In the genomic region with DNA sequence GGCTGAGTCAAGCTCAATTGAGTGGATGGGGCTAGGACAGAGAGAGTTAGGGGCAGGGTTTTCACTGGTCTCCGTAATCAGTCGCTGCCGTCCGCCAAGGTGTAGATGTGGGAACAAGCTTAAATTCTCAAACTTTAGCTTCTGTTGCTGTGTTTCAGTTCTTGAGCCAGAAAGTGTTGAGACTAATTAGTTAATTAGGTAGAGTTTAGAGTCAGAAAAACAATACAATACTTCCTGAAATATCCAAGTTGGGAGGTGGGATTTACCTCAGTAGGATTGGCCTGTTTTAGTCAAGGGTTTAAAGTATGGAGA, we compare ENCODE assay signal across 8 cellular contexts. TPM values are rescaled to one million over a fixed set of nuclear protein-coding genes. Genes with fewer than 3 reads are reported as not detected.
DNase-seq lines count a peak whose midpoint lies in the region; ATAC-seq, FAIRE-seq and TF ChIP-seq lines count a peak whose summit lies in the region.

No MANE protein-coding gene starts in this region.

- H4K20me1 ChIP-seq in BLaER1 treated with 17β-estradiol and CSF1 and Interleukin-3, amounts not matched to agents 10 nM and 100 nM = peaks cover 17 to 33% (median 32%) of the 10 kb centered on the region in 11 experiments
- H4K20me1 ChIP-seq in endothelial cell of umbilical vein (replicated peaks; ENCODE audit: control insufficient read depth, extremely low read depth, insufficient read depth, low read length) = peaks cover 5% of the 10 kb centered on the region

- peak overlapping the region; percentile 73 to 91 (median 86) for H3K4me2 ChIP-seq in BLaER1 treated with 17β-estradiol and CSF1 and Interleukin-3, amounts not matched to agents 10 nM and 100 nM
- peak overlapping the region; percentile 73 for H3K4me2 ChIP-seq in endothelial cell of umbilical vein (ENCODE audit: insufficient read depth, low read length)

- H3K27ac ChIP-seq in BLaER1 treated with 17β-estradiol and CSF1 and Interleukin-3, amounts not matched to agents 10 nM and 100 nM = peak overlapping the region; percentile 98 to 100 (median 100)
- peak overlapping the region; percentile 98 for H3K27ac ChIP-seq in endothelial cell of umbilical vein (ENCODE audit: insufficient read depth, low read depth, low read length)

- POLR2A ChIA-PET in endothelial cell of umbilical vein (lab: Charles Lee) = interaction anchor here (0.6 to 2.8 kb wide), 11 partner anchors 8 to 398 kb away, joined by 3 to 35 read pairs (median 4); partner anchors contain the start of genes CISD2 and MANBA

- no peaks in the 10 kb centered on the region for H3K9me3 ChIP-seq in BLaER1 treated with 17β-estradiol and CSF1 and Interleukin-3, amounts not matched to agents 10 nM and 100 nM (replicated peaks in 1 of 11)
- H3K9me3 ChIP-seq in endothelial cell of umbilical vein (replicated peaks; ENCODE audit: control insufficient read depth, insufficient read depth, low read length) = no peaks in the 10 kb centered on the region
- no peaks in the 10 kb centered on the region for H3K9me3 ChIP-seq in neuron (ENCODE audit: low read length)

- H3K9ac ChIP-seq in BLaER1 treated with 17β-estradiol and CSF1 and Interleukin-3, amounts not matched to agents 10 nM and 100 nM = peak overlapping the region; percentile 97 to 100 (median 100)
- H3K9ac ChIP-seq in endothelial cell of umbilical vein (replicated peaks; ENCODE audit: extremely low read depth, insufficient read depth, low read length) = peak overlapping the region; percentile 100

- no peak for ATAC-seq in GM19023 (IDR thresholded peaks at IDR 0.05; ENCODE audit: unreplicated experiment)

- peaks cover 34% of the 10 kb centered on the region for H3K79me2 ChIP-seq in endothelial cell of umbilical vein (ENCODE audit: control insufficient read depth, insufficient read depth, low read length)

- H3K4me3 ChIP-seq in BLaER1 treated with 17β-estradiol and CSF1 and Interleukin-3, amounts not matched to agents 10 nM and 100 nM = peak overlapping the region; percentile 68 to 100 (median 94)
- peak overlapping the region; percentile 72 for H3K4me3 ChIP-seq in NB4 (ENCODE audit: low read depth, low read length)
- peak overlapping the region; percentile 5 to 61 (median 56) for H3K4me3 ChIP-seq in endothelial cell of umbilical vein (replicated peaks in 1 of 3; ENCODE audit: insufficient read depth in 1 of 3, low read depth in 1 of 3, low read length in 3 of 3)
- H3K4me3 ChIP-seq in neuron (ENCODE audit: low read length) = peak overlapping the region; percentile 86

- FAIRE-seq in endothelial cell of umbilical vein (lab: Jason Lieb, UNC) = no peak

- TF ChIP-seq CTCF in NB4 (IDR thresholded peaks at IDR 0.05; ENCODE audit: low read depth, low read length) = no peak
- no peak for TF ChIP-seq CTCF in endothelial cell of umbilical vein (IDR thresholded peaks at IDR 0.05; ENCODE audit: extremely low read depth in 1 of 2, insufficient read depth in 1 of 2, low read depth in 1 of 2, low read length in 2 of 2)

- no peak for TF ChIP-seq POLR2A in NB4 (IDR thresholded peaks at IDR 0.05; ENCODE audit: extremely low read depth, insufficient read length)
- TF ChIP-seq POLR2A in endothelial cell of umbilical vein (IDR thresholded peaks at IDR 0.05; ENCODE audit: low read depth, low read length) = no peak

- no peak for DNase-seq in NB4 (ENCODE audit: low read depth)
- no peak for DNase-seq in endothelial cell of umbilical vein (ENCODE audit: low read depth, low spot score)
- no peak for DNase-seq in NCI-H1930 (lab: John Stamatoyannopoulos, UW)
- no peak for DNase-seq in SIG-M5 treated with dmso at 0.1 percent for 504 hours (lab: John Stamatoyannopoulos, UW; ENCODE audit: unreplicated experiment)
- no peak for DNase-seq in posterior vena cava (ENCODE audit: low spot score)

- H3K27me3 ChIP-seq in BLaER1 treated with 17β-estradiol and CSF1 and Interleukin-3, amounts not matched to agents 10 nM and 100 nM = no peaks in the 10 kb centered on the region
- H3K27me3 ChIP-seq in endothelial cell of umbilical vein (ENCODE audit: control insufficient read depth in 2 of 2, insufficient read depth in 2 of 2, low read length in 2 of 2) (no peaks in the 10 kb centered on the region), neuron (ENCODE audit: insufficient read depth, low read length) (no peaks in the 10 kb centered on the region)

- peaks cover 16 to 34% (median 28%) of the 10 kb centered on the region in 10 experiments for H3K4me1 ChIP-seq in BLaER1 treated with 17β-estradiol and CSF1 and Interleukin-3, amounts not matched to agents 10 nM and 100 nM
- H3K4me1 ChIP-seq in endothelial cell of umbilical vein (ENCODE audit: control insufficient read depth, extremely low read depth, insufficient read depth, low read length) = peaks cover 23% of the 10 kb centered on the region
- H3K4me1 ChIP-seq in neuron (ENCODE audit: insufficient read depth, low read length) = peaks cover 19% of the 10 kb centered on the region

- H3K9me1 ChIP-seq in endothelial cell of umbilical vein (replicated peaks; ENCODE audit: control insufficient read depth, extremely low read depth, insufficient read depth, low read length) = no peaks in the 10 kb centered on the region

- BruUV-seq in endothelial cell of umbilical vein (replicated peaks; lab: Mats Ljungman, UMichigan) = TSS peak; percentile 35

- CTCF ChIA-PET in endothelial cell of umbilical vein (lab: Charles Lee) = interaction anchor here (0.8 to 2.5 kb wide), 15 partner anchors 11 to 408 kb away, joined by 3 to 15 read pairs (median 4); partner anchors contain the start of gene CISD2

- H2AFZ ChIP-seq in endothelial cell of umbilical vein (ENCODE audit: low read depth, low read length) (peak overlapping the region; percentile 42), neuron (ENCODE audit: low read depth, low read length) (peak overlapping the region; percentile 41)

- dilution Hi-C loops in endothelial cell of umbilical vein (cut with MboI; ENCODE audit: extremely low pct_ligation_motif_present, low sequenced_read_pairs) = no loop called here

- intact Hi-C loops in endothelial cell of umbilical vein (cut with micrococcal nuclease) (loop anchor here (1.0 to 5.0 kb wide), 7 partner anchors 40 to 483 kb away; partner anchors contain the start of genes MANBA, SLC39A8 and SLC9B1), posterior vena cava (cut with DNase I) (loop anchor here in 1 of 2 donors (5.0 kb wide), 1 partner anchor 39 kb away; the partner anchor contains the start of gene CISD2)

- H3K36me3 ChIP-seq in BLaER1 treated with 17β-estradiol and CSF1 and Interleukin-3, amounts not matched to agents 10 nM and 100 nM = peaks cover 5 to 30% (median 27%) of the 10 kb centered on the region in 11 experiments; a peak in 19 of 22 replicates
- H3K36me3 ChIP-seq in endothelial cell of umbilical vein (ENCODE audit: control insufficient read depth in 2 of 2, extremely low read depth in 1 of 2, insufficient read depth in 2 of 2, low read length in 2 of 2) (peaks cover 0 to 3% of the 10 kb centered on the region in 2 experiments), neuron (ENCODE audit: insufficient read depth, low read length) (peaks cover 15% of the 10 kb centered on the region)

TF ChIP-seq in endothelial cell of umbilical vein, 7 proteins besides CTCF, POLR2A, EP300 and RAD21:
- TF ChIP-seq JUN (IDR thresholded peaks at IDR 0.05; ENCODE audit: borderline replicate concordance, insufficient read depth, insufficient read length, low read depth) (no peak), POLR2AphosphoS5 (IDR thresholded peaks at IDR 0.05; ENCODE audit: insufficient read depth, low read depth, low read length) (no peak), EZH2 (IDR thresholded peaks at IDR 0.05; ENCODE audit: borderline replicate concordance, low read depth, low read length, severe bottlenecking) (no peak), MAX (IDR thresholded peaks at IDR 0.05; ENCODE audit: insufficient read depth, insufficient read length) (no peak), GATA2 (IDR thresholded peaks at IDR 0.05; ENCODE audit: insufficient read depth, insufficient read length, low read depth, low read length) (no peak), MYC (IDR thresholded peaks at IDR 0.05; ENCODE audit: low read depth, low read length) (no peak), FOS (IDR thresholded peaks at IDR 0.05; ENCODE audit: borderline replicate concordance, insufficient read depth, low read length) (no peak)

RNA-seq across cellular contexts. Expression of gene UBE2D3, which starts 1.1 kb away (rescaled TPM):
- 279 and 288 TPM in 2 replicates for total RNA-seq in endothelial cell of umbilical vein
- 388 and 399 TPM in 2 replicates for polyA plus RNA-seq in endothelial cell of umbilical vein
- polyA plus RNA-seq in endothelial cell of umbilical vein (2011; cell fraction: cytosol; rRNA removed) = 350 and 364 TPM in 2 replicates
- polyA plus RNA-seq in endothelial cell of umbilical vein (2011; cell fraction: nucleus; rRNA removed) = 360 and 376 TPM in 2 replicates
- 215 and 278 TPM in 2 replicates for polyA plus RNA-seq in endothelial cell of umbilical vein (2012)
- polyA minus RNA-seq in endothelial cell of umbilical vein = 278 and 331 TPM in 2 replicates
- polyA minus RNA-seq in endothelial cell of umbilical vein (2011; cell fraction: cytosol; rRNA and poly(A)+ RNA removed) = 121 TPM
- polyA minus RNA-seq in endothelial cell of umbilical vein (2011; cell fraction: nucleus; rRNA and poly(A)+ RNA removed) = 266 and 296 TPM in 2 replicates
- 100 to 1,000 TPM; 216 to 257 TPM for total RNA-seq in posterior vena cava

RNA-seq across cellular contexts. Expression of gene CISD2, which starts 40.3 kb away (rescaled TPM):
- total RNA-seq in endothelial cell of umbilical vein = 26.5 and 28.4 TPM in 2 replicates
- polyA plus RNA-seq in endothelial cell of umbilical vein = 13.5 and 14.6 TPM in 2 replicates
- polyA plus RNA-seq in endothelial cell of umbilical vein (2011; cell fraction: cytosol; rRNA removed) = 18.9 and 21.7 TPM in 2 replicates
- 5.9 and 6.4 TPM in 2 replicates for polyA plus RNA-seq in endothelial cell of umbilical vein (2011; cell fraction: nucleus; rRNA removed)
- 20.5 and 29.8 TPM in 2 replicates for polyA plus RNA-seq in endothelial cell of umbilical vein (2012)
- 20.7 and 28.5 TPM in 2 replicates for polyA minus RNA-seq in endothelial cell of umbilical vein
- polyA minus RNA-seq in endothelial cell of umbilical vein (2011; cell fraction: cytosol; rRNA and poly(A)+ RNA removed) = 15.7 TPM
- 4.2 TPM in 2 replicates for polyA minus RNA-seq in endothelial cell of umbilical vein (2011; cell fraction: nucleus; rRNA and poly(A)+ RNA removed)
- 10 to 100 TPM; 15.3 to 22.5 TPM for total RNA-seq in posterior vena cava
